Comparison of ENCODE assay signal across 1 cellular context in the genomic region with DNA sequence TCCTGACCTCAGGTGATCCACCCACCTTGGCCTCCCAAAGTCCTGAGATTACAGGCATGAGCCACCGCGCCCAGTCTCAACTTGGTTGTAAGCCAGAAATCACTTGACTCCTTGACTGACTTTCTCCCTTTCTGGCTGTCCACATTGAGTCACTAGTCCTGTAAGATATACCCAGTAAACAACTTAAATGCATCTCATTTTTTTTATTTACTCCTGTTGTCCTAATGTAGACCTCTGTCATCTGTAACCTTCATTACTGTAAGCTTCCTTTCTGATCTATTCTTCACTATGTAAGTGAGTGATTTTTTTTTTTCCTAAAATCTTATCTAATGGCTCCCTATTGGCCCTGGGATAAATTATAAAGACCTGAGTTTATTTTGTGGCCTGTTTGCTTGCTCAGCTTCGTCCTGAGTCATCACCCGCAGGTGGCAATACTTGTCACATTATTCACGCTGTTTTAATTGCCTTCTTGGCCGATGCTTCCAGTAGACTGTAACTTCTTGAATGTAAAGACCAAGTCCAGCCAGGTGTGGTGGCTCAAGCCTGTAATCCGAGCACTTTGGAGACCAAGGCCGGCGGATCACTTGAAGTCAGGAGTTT.
TF ChIP-seq lines count a peak whose summit lies in the region.

No MANE protein-coding gene starts in this region.

TF ChIP-seq in GM23338, 12 proteins besides CTCF, POLR2A, EP300 and RAD21 (continued from another document):
- TF ChIP-seq, protein P1, sequence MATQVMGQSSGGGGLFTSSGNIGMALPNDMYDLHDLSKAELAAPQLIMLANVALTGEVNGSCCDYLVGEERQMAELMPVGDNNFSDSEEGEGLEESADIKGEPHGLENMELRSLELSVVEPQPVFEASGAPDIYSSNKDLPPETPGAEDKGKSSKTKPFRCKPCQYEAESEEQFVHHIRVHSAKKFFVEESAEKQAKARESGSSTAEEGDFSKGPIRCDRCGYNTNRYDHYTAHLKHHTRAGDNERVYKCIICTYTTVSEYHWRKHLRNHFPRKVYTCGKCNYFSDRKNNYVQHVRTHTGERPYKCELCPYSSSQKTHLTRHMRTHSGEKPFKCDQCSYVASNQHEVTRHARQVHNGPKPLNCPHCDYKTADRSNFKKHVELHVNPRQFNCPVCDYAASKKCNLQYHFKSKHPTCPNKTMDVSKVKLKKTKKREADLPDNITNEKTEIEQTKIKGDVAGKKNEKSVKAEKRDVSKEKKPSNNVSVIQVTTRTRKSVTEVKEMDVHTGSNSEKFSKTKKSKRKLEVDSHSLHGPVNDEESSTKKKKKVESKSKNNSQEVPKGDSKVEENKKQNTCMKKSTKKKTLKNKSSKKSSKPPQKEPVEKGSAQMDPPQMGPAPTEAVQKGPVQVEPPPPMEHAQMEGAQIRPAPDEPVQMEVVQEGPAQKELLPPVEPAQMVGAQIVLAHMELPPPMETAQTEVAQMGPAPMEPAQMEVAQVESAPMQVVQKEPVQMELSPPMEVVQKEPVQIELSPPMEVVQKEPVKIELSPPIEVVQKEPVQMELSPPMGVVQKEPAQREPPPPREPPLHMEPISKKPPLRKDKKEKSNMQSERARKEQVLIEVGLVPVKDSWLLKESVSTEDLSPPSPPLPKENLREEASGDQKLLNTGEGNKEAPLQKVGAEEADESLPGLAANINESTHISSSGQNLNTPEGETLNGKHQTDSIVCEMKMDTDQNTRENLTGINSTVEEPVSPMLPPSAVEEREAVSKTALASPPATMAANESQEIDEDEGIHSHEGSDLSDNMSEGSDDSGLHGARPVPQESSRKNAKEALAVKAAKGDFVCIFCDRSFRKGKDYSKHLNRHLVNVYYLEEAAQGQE (IDR thresholded peaks at IDR 0.05; ENCODE audit: unreplicated experiment), result no peak
- TF ChIP-seq JUNB (IDR thresholded peaks at IDR 0.05; ENCODE audit: unreplicated experiment), result no peak
- no peak for TF ChIP-seq STAT1 (IDR thresholded peaks at IDR 0.05; ENCODE audit: unreplicated experiment)
- TF ChIP-seq EZH2phosphoT487 (IDR thresholded peaks at IDR 0.05; ENCODE audit: unreplicated experiment), result no peak
- no peak for TF ChIP-seq ZNF331 (CRISPR knock-in tag; IDR thresholded peaks at IDR 0.05; ENCODE audit: low read depth)
- TF ChIP-seq NANOG (IDR thresholded peaks at IDR 0.05; ENCODE audit: borderline replicate concordance), result no peak
- no peak for TF ChIP-seq ETS1 (IDR thresholded peaks at IDR 0.05)
- TF ChIP-seq EZH2 (IDR thresholded peaks at IDR 0.05; ENCODE audit: low read depth, unreplicated experiment), result no peak
- no peak for TF ChIP-seq CREB1 (CRISPR knock-in tag; IDR thresholded peaks at IDR 0.05; ENCODE audit: low read depth)
